ENCODE assay signal across 8 cellular contexts in the genomic region with DNA sequence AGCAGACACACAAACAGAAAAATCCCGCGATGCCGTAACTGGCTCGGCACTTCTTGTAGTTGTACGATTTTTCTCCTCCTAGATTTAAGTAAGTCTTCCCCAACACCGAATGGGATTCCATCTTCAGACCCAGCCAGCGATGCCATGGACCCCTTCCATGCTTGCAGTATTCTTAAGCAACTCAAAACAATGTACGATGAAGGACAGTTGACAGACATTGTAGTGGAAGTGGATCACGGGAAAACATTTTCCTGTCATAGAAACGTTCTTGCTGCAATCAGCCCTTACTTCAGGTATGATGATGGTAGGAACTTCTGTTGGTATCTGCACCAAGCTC. TPM values are rescaled to one million over a fixed set of nuclear protein-coding genes. Genes with fewer than 3 reads are reported as not detected.
DNase-seq lines count a peak whose midpoint lies in the region; ATAC-seq and TF ChIP-seq lines count a peak whose summit lies in the region.

No MANE protein-coding gene starts in this region.

- TF ChIP-seq POLR2A in thyroid gland (IDR thresholded peaks at IDR 0.05) = no peak

- H3K4me1 Mint-ChIP-seq in activated CD4-positive, alpha-beta T cell treated with anti-CD3 and anti-CD28 coated beads, Interleukin-2, amount 10 ng/mL, durations not matched to agents 24 days and 14 days = peaks cover 30% of the 10 kb centered on the region
- peaks cover 33% of the 10 kb centered on the region for H3K4me1 Mint-ChIP-seq in activated naive CD8-positive, alpha-beta T cell (ENCODE audit: low read depth)

- H3K27ac ChIP-seq in left lung (peak overlapping the region; percentile 50 to 84), thyroid gland (no peak overlapping the region)

- WGBS in thyroid gland, 2 donors = 3 to 5% methylated on average over 10 of the region's 10 CpGs

- H3K4me1 ChIP-seq in left lung (peaks cover 0 to 20% of the 10 kb centered on the region in 2 donors), thyroid gland (peaks cover 0 to 9% of the 10 kb centered on the region in 2 donors)

- H3K4me3 ChIP-seq in left lung (peak overlapping the region; percentile 93 to 97), thyroid gland (replicated peaks in 1 of 3) (peak overlapping the region in 2 of 3 donors; percentile 84 to 92)

- no peak for DNase-seq in activated CD4-positive, alpha-beta T cell treated with anti-CD3 and anti-CD28 coated beads, Interleukin-2, amount 10 ng/mL, durations not matched to agents 24 days and 14 days
- no peak for DNase-seq in activated CD4-positive, alpha-beta T cell treated with anti-CD3 and anti-CD28 coated beads for 48 hours
- DNase-seq in left lung (no peak), thyroid gland (no peak), NCI-H1048 (lab: John Stamatoyannopoulos, UW) (no peak)

- no peaks in the 10 kb centered on the region for H3K9me3 Mint-ChIP-seq in activated CD4-positive, alpha-beta T cell treated with anti-CD3 and anti-CD28 coated beads, Interleukin-2, amount 10 ng/mL, durations not matched to agents 24 days and 14 days
- H3K9me3 Mint-ChIP-seq in activated naive CD8-positive, alpha-beta T cell (ENCODE audit: low read depth) = no peaks in the 10 kb centered on the region

- peaks cover 4 to 7% of the 10 kb centered on the region in 2 donors for H3K27me3 ChIP-seq in left lung
- peaks cover under 1% of the 10 kb centered on the region for H3K27me3 ChIP-seq in thyroid gland

- H3K36me3 ChIP-seq in left lung (peaks cover 0 to 13% of the 10 kb centered on the region in 2 donors), thyroid gland (no peaks in the 10 kb centered on the region)

- H3K36me3 Mint-ChIP-seq in activated CD4-positive, alpha-beta T cell treated with anti-CD3 and anti-CD28 coated beads, Interleukin-2, amount 10 ng/mL, durations not matched to agents 24 days and 14 days (ENCODE audit: low read depth) = peaks cover 22% of the 10 kb centered on the region
- H3K36me3 Mint-ChIP-seq in activated naive CD8-positive, alpha-beta T cell = peaks cover 11% of the 10 kb centered on the region

- H3K9me3 ChIP-seq in left lung (no peaks in the 10 kb centered on the region), thyroid gland (no peaks in the 10 kb centered on the region)

- intact Hi-C loops in activated CD4-positive, alpha-beta T cell treated with anti-CD3 and anti-CD28 coated beads, Interleukin-2, amount 10 ng/mL, durations not matched to agents 24 days and 14 days (cut with micrococcal nuclease) = loop anchor here (1.0 to 10.0 kb wide), 5 partner anchors 27 to 778 kb away; a partner anchor contains a TSS
- intact Hi-C loops in left lung (cut with DNase I) (no loop called here), thyroid gland (cut with DNase I) (no loop called here)

- H3K27ac Mint-ChIP-seq in activated CD4-positive, alpha-beta T cell treated with anti-CD3 and anti-CD28 coated beads, Interleukin-2, amount 10 ng/mL, durations not matched to agents 24 days and 14 days = peak overlapping the region; percentile 92
- peak overlapping the region; percentile 93 for H3K27ac Mint-ChIP-seq in activated naive CD8-positive, alpha-beta T cell

- H3K27me3 Mint-ChIP-seq in activated CD4-positive, alpha-beta T cell treated with anti-CD3 and anti-CD28 coated beads, Interleukin-2, amount 10 ng/mL, durations not matched to agents 24 days and 14 days = peaks cover 19% of the 10 kb centered on the region
- H3K27me3 Mint-ChIP-seq in activated naive CD8-positive, alpha-beta T cell = peaks cover 5% of the 10 kb centered on the region

- no peak for TF ChIP-seq CTCF in left lung (IDR thresholded peaks at IDR 0.05)
- no peak for TF ChIP-seq CTCF in thyroid gland (IDR thresholded peaks at IDR 0.05)

- H3K4me3 Mint-ChIP-seq in activated CD4-positive, alpha-beta T cell treated with anti-CD3 and anti-CD28 coated beads, Interleukin-2, amount 10 ng/mL, durations not matched to agents 24 days and 14 days = peak overlapping the region; percentile 89
- H3K4me3 Mint-ChIP-seq in activated naive CD8-positive, alpha-beta T cell = peak overlapping the region; percentile 93

- ATAC-seq in left lung (no peak), GM18520 (IDR thresholded peaks at IDR 0.05; ENCODE audit: unreplicated experiment) (no peak), GM21423 (IDR thresholded peaks at IDR 0.05; ENCODE audit: unreplicated experiment) (no peak)

RNA-seq across cellular contexts. Expression of a gene that starts 0.8 kb away (rescaled TPM):
- total RNA-seq in activated CD4-positive, alpha-beta T cell treated with anti-CD3 and anti-CD28 coated beads, Interleukin-2, amount 10 ng/mL, durations not matched to agents 24 days and 14 days = 16.8 and 17.0 TPM in 2 replicates
- total RNA-seq in left lung (1 to 10 TPM; 3.0 to 3.6 TPM), thyroid gland (1 to 10 TPM in 2 of 4 donors, under 1 TPM in 2; 0.54 to 1.2 (median 1.00) TPM)

Comparison
In these comparisons a context has a peak if more than half of its experiments do, and no peak if none do; other contexts are left out.
1. H3K27ac ChIP-seq: peak in left lung (2 of 2); none in thyroid gland (0 of 3).